32 cellular contexts compared by ENCODE assay signal in genomic region chr11:15202626-15203025, GRCh38.
"Had no signal": no experiment of that assay in that cellular context is flagged by ENCODE, and none has a peak within 500 bp of the region (broad histone marks: within the 10 kb centered on the region; RNA-seq: fewer than 3 reads in every experiment).

No MANE protein-coding gene starts in this region.

- H3K27ac ChIP-seq: brain microvascular endothelial cell, cardiac muscle cell, colonic mucosa, gastrocnemius medialis, heart left ventricle, WERI-Rb-1 had no signal

- H3K4me3 Mint-ChIP-seq: activated B cell treated with CpG ODN at 0.5 μM for 24 hours; activated CD8-positive, alpha-beta T cell treated with anti-CD3 and anti-CD28 coated beads, Interleukin-2, amount 10 ng/mL, durations not matched to agents 7 days and 5 days; activated naive CD8-positive, alpha-beta T cell; activated T-cell treated with anti-CD3 and anti-CD28 coated beads, Interleukin-2, amount 50 U/mL, for 4 hours; activated T-helper 17 cell treated with anti-CD3 and anti-CD28 coated beads, Interleukin-2, amount 50 U/mL, for 72 hours; T-cell; T-helper 1 cell treated with Interleukin-12 subunit alpha and Interleukin-12 subunit beta and Interleukin-4 antibody, amounts not matched to agents 30 μg/mL and 1 μg/mL, for 36 hours had no signal

- H3K27ac Mint-ChIP-seq: activated B cell treated with CpG ODN at 0.5 μM for 24 hours; activated CD8-positive, alpha-beta T cell treated with anti-CD3 and anti-CD28 coated beads, Interleukin-2, amount 10 ng/mL, durations not matched to agents 7 days and 5 days; activated naive CD8-positive, alpha-beta T cell; activated T-helper 17 cell treated with anti-CD3 and anti-CD28 coated beads, Interleukin-2, amount 50 U/mL, for 72 hours; T-cell; T-helper 1 cell treated with Interleukin-12 subunit alpha and Interleukin-12 subunit beta and Interleukin-4 antibody, amounts not matched to agents 30 μg/mL and 1 μg/mL, for 36 hours had no signal

- H3K4me1 ChIP-seq: colonic mucosa had no signal

- H3K36me3 ChIP-seq: brain microvascular endothelial cell, cardiac muscle cell, colonic mucosa, gastrocnemius medialis, heart left ventricle, WERI-Rb-1 had no signal

- H3K36me3 Mint-ChIP-seq: activated naive CD8-positive, alpha-beta T cell; T-cell had no signal

- H3K4me3 ChIP-seq: cardiac muscle cell, colonic mucosa, gastrocnemius medialis, heart left ventricle had no signal

- H3K9me3 Mint-ChIP-seq: activated B cell treated with CpG ODN at 0.5 μM for 24 hours; activated T-cell treated with anti-CD3 and anti-CD28 coated beads, Interleukin-2, amount 50 U/mL, for 4 hours; activated T-helper 17 cell treated with anti-CD3 and anti-CD28 coated beads, Interleukin-2, amount 50 U/mL, for 72 hours; T-cell; T-helper 1 cell treated with Interleukin-12 subunit alpha and Interleukin-12 subunit beta and Interleukin-4 antibody, amounts not matched to agents 30 μg/mL and 1 μg/mL, for 36 hours had no signal

- FAIRE-seq: astrocyte had no signal

- ATAC-seq: activated CD4-positive, CD25-positive, alpha-beta regulatory T cell treated with anti-CD3 and anti-CD28 coated beads, Interleukin-2, amount 50 U/mL, for 24 hours; activated CD8-positive, alpha-beta T cell treated with anti-CD3 and anti-CD28 coated beads, Interleukin-2, amount 10 ng/mL, durations not matched to agents 7 days and 5 days; activated T-cell treated with anti-CD3 and anti-CD28 coated beads, Interleukin-2, amount 50 U/mL, for 4 hours; activated T-helper 17 cell treated with anti-CD3 and anti-CD28 coated beads, Interleukin-2, amount 50 U/mL, for 72 hours; esophagus mucosa; gastrocnemius medialis; heart left ventricle; T-cell had no signal

- H3K4me1 Mint-ChIP-seq: activated B cell treated with CpG ODN at 0.5 μM for 24 hours; activated T-helper 17 cell treated with anti-CD3 and anti-CD28 coated beads, Interleukin-2, amount 50 U/mL, for 72 hours; T-cell had no signal

- H3K27me3 Mint-ChIP-seq: activated T-helper 17 cell treated with anti-CD3 and anti-CD28 coated beads, Interleukin-2, amount 50 U/mL, for 72 hours had no signal

- H3K27me3 ChIP-seq: brain microvascular endothelial cell, cardiac muscle cell, colonic mucosa, gastrocnemius medialis, heart left ventricle had no signal

- DNase-seq: activated B cell treated with CpG ODN at 0.5 μM for 24 hours; activated CD4-positive, alpha-beta T cell treated with anti-CD3 and anti-CD28 coated beads for 48 hours; activated CD4-positive, alpha-beta T cell treated with anti-CD3 and anti-CD28 coated beads, Interleukin-2, amount 50 U/mL, for 1 hour; activated CD4-positive, alpha-beta T cell treated with anti-CD3 and anti-CD28 coated beads, Interleukin-2, amount 50 U/mL, for 48 hours; activated CD8-positive, alpha-beta T cell treated with anti-CD3 and anti-CD28 coated beads, Interleukin-2, amount 10 ng/mL, durations not matched to agents 7 days and 5 days; activated effector memory CD4-positive, alpha-beta T cell treated with Interleukin-2 at 50 U/mL for 16 hours; activated gamma-delta T cell treated with Interleukin-2 at 50 U/mL for 16 hours; activated naive CD4-positive, alpha-beta T cell treated with anti-CD3 and anti-CD28 coated beads, Interleukin-2, amount 50 U/mL, for 16 hours; activated naive CD4-positive, alpha-beta T cell treated with Interleukin-2 at 50 U/mL for 16 hours; activated T-cell treated with anti-CD3 and anti-CD28 coated beads, Interleukin-2, amount 50 U/mL, for 4 hours; amniotic stem cell; anterior cingulate cortex; brain microvascular endothelial cell; central memory CD4-positive, alpha-beta T cell; cerebellar nuclear complex; colonic mucosa; effector CD8-positive, alpha-beta T cell; foreskin fibroblast; gastrocnemius medialis; glutamatergic neuron; heart left ventricle; SW 1271; T-cell; T-helper 9 cell; WERI-Rb-1 had no signal

- H3K9me3 ChIP-seq: colonic mucosa, gastrocnemius medialis, heart left ventricle had no signal
